In genomic region chr12:119258149-119258548, GRCh38 we compare ENCODE assay signal across 17 cellular contexts.
DNase-seq lines count a peak whose midpoint lies in the region; ATAC-seq lines count a peak whose summit lies in the region.
"Had no signal": no experiment of that assay in that cellular context is flagged by ENCODE, and none has a peak within 500 bp of the region (broad histone marks: within the 10 kb centered on the region; RNA-seq: fewer than 3 reads in every experiment).

No MANE protein-coding gene starts in this region.

- in situ Hi-C loops in KBM-7 (cut with MboI; ENCODE audit: low pct_unique_long_range_greater_than_20kb, low sequenced_read_pairs): no loop called here

- DNase-seq in COLO668 (lab: John Stamatoyannopoulos, UW; ENCODE audit: unreplicated experiment): peak; percentile 61
- peak; percentile 44 for DNase-seq in KBM-7
- DNase-seq in NCI-H774 (lab: John Stamatoyannopoulos, UW): peak; percentile 30
- DNase-seq in left kidney (ENCODE audit: low read depth, low spot score): peak; percentile 71
- no peak for DNase-seq in activated CD4-positive, alpha-beta T cell treated with anti-CD3 and anti-CD28 coated beads for 48 hours
- DNase-seq in DMS79 treated with DMSO at 0.1 percent for 48 hours (lab: John Stamatoyannopoulos, UW): no peak
- DNase-seq: activated B cell treated with CpG ODN at 0.5 μM for 24 hours; activated effector memory CD4-positive, alpha-beta T cell treated with anti-CD3 and anti-CD28 coated beads, Interleukin-2, amount 50 U/mL, for 16 hours; cerebellar nuclear complex; foreskin keratinocyte; NCI-H446 treated with DMSO at 0.1 percent for 48 hours; nephron progenitor cell; right cardiac atrium; stimulated activated CD4-positive, alpha-beta T cell treated with anti-CD3 and anti-CD28 coated beads, Interleukin-2, amount 100 ng/mL, for 24 hours; T-helper 1 cell had no signal

- ATAC-seq in activated CD4-positive, CD25-positive, alpha-beta regulatory T cell treated with anti-CD3 and anti-CD28 coated beads, Interleukin-2, amount 50 U/mL, for 24 hours: no peak
- ATAC-seq in HG02981 (IDR thresholded peaks at IDR 0.05; ENCODE audit: unreplicated experiment): no peak
- ATAC-seq: foreskin keratinocyte had no signal

Comparison
In these comparisons a context has a peak if more than half of its experiments do, and no peak if none do; other contexts are left out.
1. DNase-seq: peak in COLO668 (single experiment), KBM-7 (single experiment), NCI-H774 (single experiment) and left kidney (single experiment); none in activated CD4-positive, alpha-beta T cell treated with anti-CD3 and anti-CD28 coated beads for 48 hours (single experiment) and DMS79 treated with DMSO at 0.1 percent for 48 hours (single experiment).